Comparison of ENCODE assay signal across 1 cellular context in the genomic region with DNA sequence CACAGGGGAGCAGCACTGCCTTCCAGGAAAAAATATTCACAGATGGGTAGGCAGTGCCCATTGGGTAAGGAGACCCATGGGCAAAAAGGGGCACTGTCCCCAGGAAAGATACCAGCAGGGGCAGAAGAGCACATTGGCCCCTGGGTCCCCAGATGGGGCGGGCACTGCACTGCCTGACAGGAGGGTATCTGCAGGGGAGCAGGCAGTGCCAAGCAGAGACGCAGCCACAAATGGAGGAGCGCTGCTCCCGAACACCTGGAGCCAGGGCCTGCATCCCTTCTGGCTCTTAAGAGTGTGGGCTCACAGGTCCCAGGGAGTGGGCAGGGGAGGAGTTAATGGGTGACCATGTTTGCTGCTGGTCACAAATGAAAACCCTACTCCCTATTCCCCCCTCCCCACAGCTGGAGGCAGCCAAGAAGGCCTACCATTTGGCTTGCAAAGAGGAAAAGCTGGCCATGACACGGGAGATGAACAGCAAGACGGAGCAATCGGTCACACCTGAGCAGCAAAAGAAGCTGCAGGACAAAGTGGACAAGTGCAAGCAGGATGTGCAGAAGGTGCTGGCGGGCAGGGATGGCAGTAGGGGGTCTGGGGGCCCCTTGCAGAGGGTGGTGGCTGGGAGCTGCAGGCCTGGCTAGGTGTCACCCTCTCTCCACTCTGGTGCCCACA.
TF ChIP-seq lines count a peak whose summit lies in the region.

No MANE protein-coding gene starts in this region.

TF ChIP-seq in K562, 482 proteins besides CTCF, POLR2A, EP300 and RAD21:
- TF ChIP-seq, protein P1, sequence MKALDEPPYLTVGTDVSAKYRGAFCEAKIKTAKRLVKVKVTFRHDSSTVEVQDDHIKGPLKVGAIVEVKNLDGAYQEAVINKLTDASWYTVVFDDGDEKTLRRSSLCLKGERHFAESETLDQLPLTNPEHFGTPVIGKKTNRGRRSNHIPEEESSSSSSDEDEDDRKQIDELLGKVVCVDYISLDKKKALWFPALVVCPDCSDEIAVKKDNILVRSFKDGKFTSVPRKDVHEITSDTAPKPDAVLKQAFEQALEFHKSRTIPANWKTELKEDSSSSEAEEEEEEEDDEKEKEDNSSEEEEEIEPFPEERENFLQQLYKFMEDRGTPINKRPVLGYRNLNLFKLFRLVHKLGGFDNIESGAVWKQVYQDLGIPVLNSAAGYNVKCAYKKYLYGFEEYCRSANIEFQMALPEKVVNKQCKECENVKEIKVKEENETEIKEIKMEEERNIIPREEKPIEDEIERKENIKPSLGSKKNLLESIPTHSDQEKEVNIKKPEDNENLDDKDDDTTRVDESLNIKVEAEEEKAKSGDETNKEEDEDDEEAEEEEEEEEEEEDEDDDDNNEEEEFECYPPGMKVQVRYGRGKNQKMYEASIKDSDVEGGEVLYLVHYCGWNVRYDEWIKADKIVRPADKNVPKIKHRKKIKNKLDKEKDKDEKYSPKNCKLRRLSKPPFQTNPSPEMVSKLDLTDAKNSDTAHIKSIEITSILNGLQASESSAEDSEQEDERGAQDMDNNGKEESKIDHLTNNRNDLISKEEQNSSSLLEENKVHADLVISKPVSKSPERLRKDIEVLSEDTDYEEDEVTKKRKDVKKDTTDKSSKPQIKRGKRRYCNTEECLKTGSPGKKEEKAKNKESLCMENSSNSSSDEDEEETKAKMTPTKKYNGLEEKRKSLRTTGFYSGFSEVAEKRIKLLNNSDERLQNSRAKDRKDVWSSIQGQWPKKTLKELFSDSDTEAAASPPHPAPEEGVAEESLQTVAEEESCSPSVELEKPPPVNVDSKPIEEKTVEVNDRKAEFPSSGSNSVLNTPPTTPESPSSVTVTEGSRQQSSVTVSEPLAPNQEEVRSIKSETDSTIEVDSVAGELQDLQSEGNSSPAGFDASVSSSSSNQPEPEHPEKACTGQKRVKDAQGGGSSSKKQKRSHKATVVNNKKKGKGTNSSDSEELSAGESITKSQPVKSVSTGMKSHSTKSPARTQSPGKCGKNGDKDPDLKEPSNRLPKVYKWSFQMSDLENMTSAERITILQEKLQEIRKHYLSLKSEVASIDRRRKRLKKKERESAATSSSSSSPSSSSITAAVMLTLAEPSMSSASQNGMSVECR (CRISPR knock-in tag; IDR thresholded peaks at IDR 0.05), result no peak
- TF ChIP-seq, protein P2, sequence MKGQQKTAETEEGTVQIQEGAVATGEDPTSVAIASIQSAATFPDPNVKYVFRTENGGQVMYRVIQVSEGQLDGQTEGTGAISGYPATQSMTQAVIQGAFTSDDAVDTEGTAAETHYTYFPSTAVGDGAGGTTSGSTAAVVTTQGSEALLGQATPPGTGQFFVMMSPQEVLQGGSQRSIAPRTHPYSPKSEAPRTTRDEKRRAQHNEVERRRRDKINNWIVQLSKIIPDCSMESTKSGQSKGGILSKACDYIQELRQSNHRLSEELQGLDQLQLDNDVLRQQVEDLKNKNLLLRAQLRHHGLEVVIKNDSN (CRISPR knock-in tag; IDR thresholded peaks at IDR 0.05), result peak; percentile 23; the same call in 1 of the 2 replicates
- TF ChIP-seq FOXM1 (IDR thresholded peaks at IDR 0.05; ENCODE audit: low read depth) (no peak), FOXM1 (CRISPR knock-in tag; IDR thresholded peaks at IDR 0.05; ENCODE audit: low read depth) (no peak)
